In the genomic region with DNA sequence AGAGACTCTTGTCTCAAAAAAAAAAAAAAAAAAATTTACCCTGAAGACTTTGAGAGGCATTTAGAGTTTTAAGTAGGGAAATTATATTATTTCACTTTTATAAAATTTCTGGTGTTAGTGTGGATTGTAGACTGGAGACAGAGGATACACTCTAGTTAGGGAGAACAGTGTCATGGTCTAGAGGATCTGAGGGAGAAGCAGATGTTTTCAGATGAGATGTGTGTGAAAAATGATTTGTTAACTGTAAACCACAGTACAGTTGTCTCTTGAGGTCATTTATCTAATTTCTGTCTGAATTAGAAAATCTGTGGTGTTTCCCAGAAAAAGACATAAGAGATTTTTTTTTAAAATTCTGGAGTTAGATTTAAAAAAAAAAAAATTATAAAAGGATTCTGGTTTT, we compare ENCODE assay signal across 17 cellular contexts.
"Had no signal": no experiment of that assay in that cellular context is flagged by ENCODE, and none has a peak within 500 bp of the region (broad histone marks: within the 10 kb centered on the region; RNA-seq: fewer than 3 reads in every experiment).

No MANE protein-coding gene starts in this region.

- H3K4me3 Mint-ChIP-seq: activated CD8-positive, alpha-beta memory T cell treated with anti-CD3 and anti-CD28 coated beads, Interleukin-2, amount 10 ng/mL, durations not matched to agents 7 days and 5 days; activated naive CD8-positive, alpha-beta T cell treated with anti-CD3 and anti-CD28 coated beads, Interleukin-2, amount 50 U/mL, for 24 hours; nephron; T-cell had no signal

- H3K9me3 Mint-ChIP-seq: activated naive CD8-positive, alpha-beta T cell treated with anti-CD3 and anti-CD28 coated beads, Interleukin-2, amount 50 U/mL, for 24 hours; nephron; T-cell had no signal

- DNase-seq: activated CD4-positive, alpha-beta T cell treated with anti-CD3 and anti-CD28 coated beads for 1 hour; activated CD4-positive, alpha-beta T cell treated with anti-CD3 and anti-CD28 coated beads, Interleukin-2, amount 50 U/mL, for 4 hours; activated CD8-positive, alpha-beta memory T cell treated with anti-CD3 and anti-CD28 coated beads, Interleukin-2, amount 10 ng/mL, durations not matched to agents 7 days and 5 days; activated gamma-delta T cell treated with Interleukin-2 at 50 U/mL for 16 hours; activated naive CD8-positive, alpha-beta T cell treated with anti-CD3 and anti-CD28 coated beads, Interleukin-2, amount 50 U/mL, for 24 hours; activated T-cell treated with anti-CD3 and anti-CD28 coated beads, Interleukin-2, amount 50 U/mL, for 48 hours; hippocampal formation; kidney; left lung; nucleus accumbens; stimulated activated CD4-positive, alpha-beta T cell treated with anti-CD3 and anti-CD28 coated beads, Interleukin-4, amount 100 ng/mL, for 4 hours; stimulated activated CD8-positive, alpha-beta memory T cell treated with anti-CD3 and anti-CD28 coated beads, Interleukin-4, amount 100 ng/mL, for 48 hours; stomach; T-cell; upper lobe of right lung had no signal

- H3K27ac ChIP-seq: left lung, stomach, upper lobe of right lung, VCaP had no signal

- H3K27ac Mint-ChIP-seq: activated CD8-positive, alpha-beta memory T cell treated with anti-CD3 and anti-CD28 coated beads, Interleukin-2, amount 10 ng/mL, durations not matched to agents 7 days and 5 days; nephron had no signal

- H3K4me1 Mint-ChIP-seq: activated CD8-positive, alpha-beta memory T cell treated with anti-CD3 and anti-CD28 coated beads, Interleukin-2, amount 10 ng/mL, durations not matched to agents 7 days and 5 days; activated naive CD8-positive, alpha-beta T cell treated with anti-CD3 and anti-CD28 coated beads, Interleukin-2, amount 50 U/mL, for 24 hours; T-cell had no signal

- H3K27me3 Mint-ChIP-seq: activated CD8-positive, alpha-beta memory T cell treated with anti-CD3 and anti-CD28 coated beads, Interleukin-2, amount 10 ng/mL, durations not matched to agents 7 days and 5 days; activated naive CD8-positive, alpha-beta T cell treated with anti-CD3 and anti-CD28 coated beads, Interleukin-2, amount 50 U/mL, for 24 hours; T-cell had no signal

- ATAC-seq: activated CD8-positive, alpha-beta memory T cell treated with anti-CD3 and anti-CD28 coated beads, Interleukin-2, amount 10 ng/mL, durations not matched to agents 7 days and 5 days; activated naive CD8-positive, alpha-beta T cell treated with anti-CD3 and anti-CD28 coated beads, Interleukin-2, amount 50 U/mL, for 24 hours; left lung; T-cell; upper lobe of right lung had no signal
